8 cellular contexts compared by ENCODE assay signal in the genomic region with DNA sequence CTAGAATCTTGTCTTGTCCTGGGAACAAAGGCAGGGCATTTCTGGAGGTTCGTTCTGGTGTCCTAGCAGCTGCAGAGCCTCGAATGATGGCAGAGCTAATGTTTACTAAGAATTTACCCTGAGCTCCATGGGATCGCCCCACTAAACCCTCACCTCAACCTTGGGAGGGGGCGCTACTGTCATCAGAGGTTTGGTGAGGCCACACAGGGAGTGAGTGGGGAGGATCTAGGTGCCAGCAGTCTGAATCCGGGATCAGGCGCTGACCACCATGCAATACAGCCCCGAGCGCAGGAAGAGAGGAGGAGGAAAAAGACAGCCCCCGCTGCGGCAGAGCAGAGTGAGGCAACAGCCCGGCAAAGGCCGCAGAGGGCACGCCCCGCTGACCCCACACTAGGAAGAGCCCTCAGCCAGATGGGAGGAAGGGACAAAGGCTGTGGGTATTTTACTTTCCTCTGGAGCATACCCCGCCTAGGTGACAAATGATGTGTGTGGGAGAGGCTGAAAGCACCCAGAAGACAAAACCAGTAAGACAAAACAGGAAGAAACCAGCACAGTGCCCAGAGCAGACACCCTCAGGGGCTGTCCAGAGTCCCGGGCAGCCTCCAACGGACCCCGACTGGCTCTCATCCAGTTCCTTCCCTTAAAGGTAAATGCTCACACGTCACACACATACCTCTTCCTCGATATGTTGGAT.
DNase-seq lines count a peak whose midpoint lies in the region; ATAC-seq, FAIRE-seq and TF ChIP-seq lines count a peak whose summit lies in the region.

No MANE protein-coding gene starts in this region.

- H3K9me3 ChIP-seq in esophagus muscularis mucosa, result no peaks in the 10 kb centered on the region

- ATAC-seq in GM21447 (IDR thresholded peaks at IDR 0.05; ENCODE audit: unreplicated experiment), result peak; percentile 62
- ATAC-seq in stimulated activated memory B cell treated with anti-CD40 and anti-IgM and Interleukin-4, amounts not matched to agents 10 μg/mL and 1 μg/mL and 100 μg/mL, for 72 hours, result peak; percentile 78

- peaks cover 0 to 2% (median 0%) of the 10 kb centered on the region in 3 donors for H3K27me3 Mint-ChIP-seq in CD14-positive monocyte (ENCODE audit: low read depth in 3 of 3)
- no peaks in the 10 kb centered on the region for H3K27me3 Mint-ChIP-seq in stimulated activated memory B cell treated with anti-CD40 and anti-IgM and Interleukin-4, amounts not matched to agents 10 μg/mL and 1 μg/mL and 100 μg/mL, for 72 hours

- WGBS in esophagus muscularis mucosa, result 39% methylated on average over 14 of the region's 20 CpGs

- peaks cover 26 to 59% of the 10 kb centered on the region in 2 donors for H3K36me3 Mint-ChIP-seq in CD14-positive monocyte
- peaks cover 11% of the 10 kb centered on the region for H3K36me3 Mint-ChIP-seq in stimulated activated memory B cell treated with anti-CD40 and anti-IgM and Interleukin-4, amounts not matched to agents 10 μg/mL and 1 μg/mL and 100 μg/mL, for 72 hours

- H3K4me1 ChIP-seq in esophagus muscularis mucosa, result peaks cover 55 to 85% (median 65%) of the 10 kb centered on the region in 4 donors

- peaks cover 0 to 4% (median 0%) of the 10 kb centered on the region in 4 donors for H3K36me3 ChIP-seq in esophagus muscularis mucosa

- H3K4me3 Mint-ChIP-seq in CD14-positive monocyte, result peak overlapping the region; percentile 66 to 89
- H3K4me3 Mint-ChIP-seq in stimulated activated memory B cell treated with anti-CD40 and anti-IgM and Interleukin-4, amounts not matched to agents 10 μg/mL and 1 μg/mL and 100 μg/mL, for 72 hours, result peak overlapping the region; percentile 78

- intact Hi-C loops in CD14-positive monocyte (cut with micrococcal nuclease), result loop anchor here (2.0 to 10.0 kb wide), 4 partner anchors 42 to 274 kb away; a partner anchor contains a TSS
- intact Hi-C loops in esophagus muscularis mucosa (cut with DNase I), result no loop called here

- H3K27me3 ChIP-seq in esophagus muscularis mucosa, result no peaks in the 10 kb centered on the region

- no peak for TF ChIP-seq CTCF in CD14-positive monocyte (IDR thresholded peaks at IDR 0.05)
- no peak for TF ChIP-seq CTCF in esophagus muscularis mucosa (IDR thresholded peaks at IDR 0.05)

- peak; percentile 73 for DNase-seq in CD14-positive monocyte (ENCODE audit: low spot score)
- peak; percentile 13 for DNase-seq in NOMO-1 treated with dmso at 0.1 percent for 144 hours (lab: John Stamatoyannopoulos, UW; ENCODE audit: unreplicated experiment)
- DNase-seq in esophagus muscularis mucosa (ENCODE audit: extremely low spot score), result no peak
- DNase-seq in GM19240 (ENCODE audit: insufficient read length, low spot score), result no peak
- no peak for DNase-seq in H54 (ENCODE audit: insufficient read length, low spot score)
- no peak for DNase-seq in stimulated activated CD4-positive, alpha-beta T cell treated with anti-CD3 and anti-CD28 coated beads, Interleukin-12 subunit alpha, Interleukin-12 subunit beta, amount 100 ng/mL, for 4 hours

- H3K27ac Mint-ChIP-seq in CD14-positive monocyte, result peak overlapping the region; percentile 96 to 99 (median 98)
- peak overlapping the region; percentile 99 for H3K27ac Mint-ChIP-seq in stimulated activated memory B cell treated with anti-CD40 and anti-IgM and Interleukin-4, amounts not matched to agents 10 μg/mL and 1 μg/mL and 100 μg/mL, for 72 hours

- peaks cover 0 to 9% (median 4%) of the 10 kb centered on the region in 7 donors for H3K9me3 Mint-ChIP-seq in CD14-positive monocyte
- no peaks in the 10 kb centered on the region for H3K9me3 Mint-ChIP-seq in stimulated activated memory B cell treated with anti-CD40 and anti-IgM and Interleukin-4, amounts not matched to agents 10 μg/mL and 1 μg/mL and 100 μg/mL, for 72 hours

- H3K27ac ChIP-seq in esophagus muscularis mucosa (replicated peaks in 1 of 4), result peak overlapping the region; percentile 57 to 66 (median 60)

- no peak for TF ChIP-seq POLR2A in esophagus muscularis mucosa (IDR thresholded peaks at IDR 0.05; ENCODE audit: low read depth)
- TF ChIP-seq POLR2A in H54 (IDR thresholded peaks at IDR 0.05; ENCODE audit: low read depth, low read length), result no peak

- no peak for TF ChIP-seq EP300 in esophagus muscularis mucosa (IDR thresholded peaks at IDR 0.05)

- FAIRE-seq in H54 (lab: Jason Lieb, UNC), result no peak

- H3K4me3 ChIP-seq in esophagus muscularis mucosa, result peak overlapping the region in 1 of 4 donors; percentile 8

- peaks cover 90% of the 10 kb centered on the region for H3K4me1 Mint-ChIP-seq in CD14-positive monocyte
- peaks cover 99% of the 10 kb centered on the region for H3K4me1 Mint-ChIP-seq in stimulated activated memory B cell treated with anti-CD40 and anti-IgM and Interleukin-4, amounts not matched to agents 10 μg/mL and 1 μg/mL and 100 μg/mL, for 72 hours

Comparison
In these comparisons a context has a peak if more than half of its experiments do, and no peak if none do; other contexts are left out.
1. DNase-seq: peak in CD14-positive monocyte (single experiment) and NOMO-1 treated with dmso at 0.1 percent for 144 hours (single experiment); none in esophagus muscularis mucosa (single experiment), GM19240 (single experiment), H54 (single experiment) and stimulated activated CD4-positive, alpha-beta T cell treated with anti-CD3 and anti-CD28 coated beads, Interleukin-12 subunit alpha, Interleukin-12 subunit beta, amount 100 ng/mL, for 4 hours (single experiment).